Comparison of ENCODE assay signal across 27 cellular contexts in the genomic region with DNA sequence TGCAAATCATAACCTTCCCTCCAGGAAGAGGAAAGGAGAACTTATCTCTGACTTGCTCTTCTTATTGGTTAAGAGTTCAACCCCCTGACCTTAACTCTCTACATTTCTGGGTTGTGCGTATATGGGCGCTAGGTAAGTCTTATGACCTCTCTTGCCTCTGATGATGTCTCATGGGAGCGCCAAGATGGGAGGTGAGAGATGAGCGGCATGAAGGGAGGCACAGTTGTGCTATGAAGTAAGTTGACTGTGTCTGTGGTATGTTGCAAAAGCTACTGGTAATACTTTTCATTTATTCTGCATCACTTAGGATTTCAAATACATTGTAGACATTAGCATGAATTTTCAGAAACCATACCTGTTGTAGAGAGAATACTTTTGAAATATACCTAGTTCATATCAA.
"Had no signal": no experiment of that assay in that cellular context is flagged by ENCODE, and none has a peak within 500 bp of the region (broad histone marks: within the 10 kb centered on the region; RNA-seq: fewer than 3 reads in every experiment).

No MANE protein-coding gene starts in this region.

- H3K4me3 Mint-ChIP-seq: dendritic cell treated with granulocyte-macrophage colony-stimulating factor and Interleukin-4, amounts not matched to agents 40 ng/mL and 50 ng/mL, for 4 days; effector memory CD8-positive, alpha-beta T cell; endodermal cell; mesothelial cell of epicardium; naive B cell had no signal

- ATAC-seq: effector memory CD8-positive, alpha-beta T cell; esophagus mucosa; gastrocnemius medialis; heart right ventricle; left cardiac atrium; left lung; left ventricle myocardium superior; lower lobe of right lung; mucosa of descending colon had no signal

- DNase-seq: colonic mucosa; cortex of kidney; effector CD8-positive, alpha-beta T cell; effector memory CD8-positive, alpha-beta T cell; endodermal cell; erythroblast; esophagus squamous epithelium; foreskin fibroblast; foreskin melanocyte; gastrocnemius medialis; glutamatergic neuron; head of caudate nucleus; heart right ventricle; hippocampal formation; left cardiac atrium; left lung; left ventricle myocardium superior; lower lobe of right lung; mesenchymal stem cell; mucosa of descending colon; naive B cell had no signal

- H3K27ac ChIP-seq: colonic mucosa, epithelial cell of prostate, esophagus squamous epithelium, gastrocnemius medialis, heart right ventricle, left lung, lower lobe of right lung had no signal

- H3K4me1 Mint-ChIP-seq: endodermal cell had no signal

- H3K9me3 ChIP-seq: colonic mucosa, esophagus squamous epithelium, gastrocnemius medialis, left lung, lower lobe of right lung, mucosa of descending colon had no signal

- H3K4me1 ChIP-seq: colonic mucosa, esophagus squamous epithelium, gastrocnemius medialis, heart right ventricle, left lung, lower lobe of right lung had no signal

- FAIRE-seq: endometrium, keratinocyte had no signal

- H3K9me3 Mint-ChIP-seq: dendritic cell treated with granulocyte-macrophage colony-stimulating factor and Interleukin-4, amounts not matched to agents 40 ng/mL and 50 ng/mL, for 4 days; effector memory CD8-positive, alpha-beta T cell; endodermal cell; mesothelial cell of epicardium; naive B cell had no signal

- H3K27me3 ChIP-seq: colonic mucosa, esophagus squamous epithelium, gastrocnemius medialis, heart right ventricle, left lung had no signal

- H3K36me3 ChIP-seq: colonic mucosa, esophagus squamous epithelium, gastrocnemius medialis had no signal

- H3K4me3 ChIP-seq: colonic mucosa, esophagus squamous epithelium, gastrocnemius medialis, heart right ventricle, left lung, lower lobe of right lung, mucosa of descending colon had no signal

- H3K27me3 Mint-ChIP-seq: dendritic cell treated with granulocyte-macrophage colony-stimulating factor and Interleukin-4, amounts not matched to agents 40 ng/mL and 50 ng/mL, for 4 days; effector memory CD8-positive, alpha-beta T cell; naive B cell had no signal
